ENCODE assay signal across 13 cellular contexts in genomic region chr7:2156756-2157472, GRCh38.
DNase-seq lines count a peak whose midpoint lies in the region; ATAC-seq, FAIRE-seq and TF ChIP-seq lines count a peak whose summit lies in the region.
"Had no signal": no experiment of that assay in that cellular context is flagged by ENCODE, and none has a peak within 500 bp of the region (broad histone marks: within the 10 kb centered on the region; RNA-seq: fewer than 3 reads in every experiment).

No MANE protein-coding gene starts in this region.

- H3K27ac ChIP-seq in HEK293 (ENCODE audit: extremely low read depth, low read depth, low read length) = peak overlapping the region; percentile 94
- peak overlapping the region; percentile 87 for H3K27ac ChIP-seq in caudate nucleus (ENCODE audit: low read depth, low read length)
- H3K27ac ChIP-seq in lung (ENCODE audit: low read depth in 1 of 2, low read length in 1 of 2) = peak overlapping the region; percentile 17 to 62
- peak overlapping the region; percentile 90 for H3K27ac ChIP-seq in substantia nigra (ENCODE audit: low read depth, low read length, poor library complexity, severe bottlenecking)

- WGBS in lung, 2 donors = 80 to 91% methylated on average over 15 of the region's 15 CpGs

- no peak for FAIRE-seq in GM19239 (lab: Jason Lieb, UNC)
- FAIRE-seq: G401.6 had no signal

- DNase-seq in caudate nucleus (lab: John Stamatoyannopoulos, UW) (no peak), lung (ENCODE audit: low spot score) (no peak), substantia nigra (lab: John Stamatoyannopoulos, UW) (no peak), GM20000 (ENCODE audit: low spot score) (no peak), GM19239 (ENCODE audit: insufficient read length, low spot score) (no peak), NK-92 (lab: John Stamatoyannopoulos, UW; ENCODE audit: unreplicated experiment) (no peak)
- DNase-seq in stimulated activated CD4-positive, alpha-beta T cell treated with anti-CD3 and anti-CD28 coated beads, Interleukin-4, amount 100 ng/mL, for 4 hours = no peak
- DNase-seq: activated CD4-positive, alpha-beta T cell treated with anti-CD3 and anti-CD28 coated beads, Interleukin-2, amount 10 ng/mL, durations not matched to agents 24 days and 14 days; CD4-positive, CD25-positive, alpha-beta regulatory T cell; NCI-H226; RPMI8226 had no signal

- no peak for ATAC-seq in lung (ENCODE audit: insufficient read depth, low FRiP score)

- TF ChIP-seq CTCF in HEK293 (tag by site-specific recombination; IDR thresholded peaks at IDR 0.05) (no peak), lung (IDR thresholded peaks at IDR 0.05; ENCODE audit: control extremely low read depth, extremely low read depth) (no peak), GM20000 (IDR thresholded peaks at IDR 0.05; ENCODE audit: extremely low read depth, missing control alignments) (no peak)

- POLR2A ChIA-PET in HEK293 (lab: Yijun Ruan, JAX) = interaction anchor here (1.0 kb wide), 1 partner anchor 197 kb away, joined by 3 read pairs; the partner anchor contains the start of gene EIF3B

- H3K36me3 ChIP-seq in HEK293 (ENCODE audit: control insufficient read depth in 2 of 2, insufficient read depth in 1 of 2, low read length in 2 of 2) (no peaks in the 10 kb centered on the region; a peak in 1 of 3 replicates), lung (ENCODE audit: control insufficient read depth in 2 of 2, insufficient read depth in 2 of 2, low read length in 2 of 2) (no peaks in the 10 kb centered on the region)

- H3K9me3 ChIP-seq in HEK293 (ENCODE audit: control insufficient read depth, insufficient read depth, low read depth, low read length) (no peaks in the 10 kb centered on the region), lung (ENCODE audit: control insufficient read depth in 2 of 2, insufficient read depth in 1 of 2, low read length in 1 of 2) (no peaks in the 10 kb centered on the region)

- no peak overlapping the region for H3K4me3 ChIP-seq in HEK293 (ENCODE audit: low read depth, low read length)
- no peak overlapping the region for H3K4me3 ChIP-seq in lung

- no peaks in the 10 kb centered on the region for H3K27me3 ChIP-seq in lung (ENCODE audit: control insufficient read depth, insufficient read depth)

- H3K4me1 ChIP-seq in HEK293 (ENCODE audit: control insufficient read depth, insufficient read depth, low read length) (peaks cover 26% of the 10 kb centered on the region), lung (ENCODE audit: control insufficient read depth in 2 of 2, insufficient read depth in 2 of 2, low read length in 2 of 2) (peaks cover 5 to 11% of the 10 kb centered on the region in 2 donors)

- CTCF ChIA-PET in HEK293 (lab: Yijun Ruan, JAX) = interaction anchor here (0.6 to 0.7 kb wide), 2 partner anchors 101 to 191 kb away, joined by 4 to 7 read pairs; no protein-coding TSS in a partner anchor

TF ChIP-seq in HEK293, 187 proteins besides CTCF, POLR2A, EP300 and RAD21:
- TF ChIP-seq ZNF23 (tag by site-specific recombination; IDR thresholded peaks at IDR 0.05; ENCODE audit: borderline replicate concordance) = no peak

Comparison
In these comparisons a context has a peak if more than half of its experiments do, and no peak if none do; other contexts are left out.
1. H3K27ac ChIP-seq: peak in every context shown above with its lines; median percentile 94 in HEK293; 90 in substantia nigra; 87 in caudate nucleus; 40 in lung.